In genomic region chr14:79730911-79731310, GRCh38 we compare ENCODE assay signal across 18 cellular contexts.
DNase-seq lines count a peak whose midpoint lies in the region; ATAC-seq, FAIRE-seq and TF ChIP-seq lines count a peak whose summit lies in the region.
"Had no signal": no experiment of that assay in that cellular context is flagged by ENCODE, and none has a peak within 500 bp of the region (broad histone marks: within the 10 kb centered on the region; RNA-seq: fewer than 3 reads in every experiment).

No MANE protein-coding gene starts in this region.

- no peak overlapping the region for H3K4me3 ChIP-seq in AG09309 (ENCODE audit: control insufficient read depth, low read depth, low read length)
- H3K4me3 ChIP-seq in Jurkat, Clone E6-1 (ENCODE audit: low read length) = no peak overlapping the region
- no peak overlapping the region for H3K4me3 ChIP-seq in astrocyte (ENCODE audit: insufficient read depth, low read depth, low read length)
- no peak overlapping the region for H3K4me3 ChIP-seq in mesenchymal stem cell (ENCODE audit: insufficient read depth in 1 of 2, low read depth in 1 of 2, low read length in 2 of 2)
- H3K4me3 ChIP-seq: psoas muscle had no signal

- TF ChIP-seq CTCF in AG09309 (IDR thresholded peaks at IDR 0.05; ENCODE audit: control insufficient read depth, insufficient read depth, low read depth, low read length, missing control alignments) = no peak
- TF ChIP-seq CTCF in astrocyte (IDR thresholded peaks at IDR 0.05; ENCODE audit: insufficient read depth, low read depth, low read length) = no peak

- FAIRE-seq in astrocyte (lab: Jason Lieb, UNC) = no peak
- FAIRE-seq in HTR-8/SVneo (lab: Jason Lieb, UNC) = no peak
- FAIRE-seq: H1 had no signal

- H2AFZ ChIP-seq in astrocyte (ENCODE audit: low read depth, low read length) (no peak overlapping the region), mesenchymal stem cell (ENCODE audit: low read depth, low read length) (no peak overlapping the region)

- H3K27ac Mint-ChIP-seq in astrocyte (ENCODE audit: unreplicated experiment) = no peak overlapping the region
- H3K27ac Mint-ChIP-seq: activated CD4-positive, alpha-beta T cell treated with anti-CD3 and anti-CD28 coated beads for 36 hours; CD14-positive monocyte; effector memory CD8-positive, alpha-beta T cell; nephron progenitor cell had no signal

- no peak overlapping the region for H2BK15ac ChIP-seq in mesenchymal stem cell (ENCODE audit: low read depth, poor library complexity, severe bottlenecking)

- H3K14ac ChIP-seq in mesenchymal stem cell (ENCODE audit: low read length in 2 of 2) = no peak overlapping the region

- no peaks in the 10 kb centered on the region for H3K36me3 Mint-ChIP-seq in astrocyte (ENCODE audit: low read depth, unreplicated experiment)
- H3K36me3 Mint-ChIP-seq: CD14-positive monocyte had no signal

- H3K23ac ChIP-seq in mesenchymal stem cell (ENCODE audit: low read length in 2 of 2) = no peak overlapping the region

- no peak overlapping the region for H3K27ac ChIP-seq in astrocyte (ENCODE audit: low read depth, low read length)
- H3K27ac ChIP-seq in mesenchymal stem cell (ENCODE audit: low read length, poor library complexity, severe bottlenecking) = no peak overlapping the region
- no peak overlapping the region for H3K27ac ChIP-seq in caudate nucleus (ENCODE audit: low read depth, low read length)
- H3K27ac ChIP-seq: psoas muscle had no signal

- H2AK5ac ChIP-seq in mesenchymal stem cell (ENCODE audit: low read length, severe bottlenecking) = no peak overlapping the region

- 79% methylated on average over 4 of the region's 5 CpGs for WGBS in mesenchymal stem cell

- ATAC-seq in GM21515 (IDR thresholded peaks at IDR 0.05; ENCODE audit: unreplicated experiment) = no peak
- ATAC-seq: activated CD4-positive, alpha-beta T cell treated with anti-CD3 and anti-CD28 coated beads for 36 hours; effector memory CD8-positive, alpha-beta T cell; psoas muscle had no signal

- no peak overlapping the region for H2BK12ac ChIP-seq in mesenchymal stem cell (ENCODE audit: low read length in 2 of 2)

- H3K36me3 ChIP-seq in astrocyte (ENCODE audit: insufficient read depth, low read length) (no peaks in the 10 kb centered on the region), mesenchymal stem cell (ENCODE audit: control insufficient read depth in 1 of 2, insufficient read depth in 2 of 2, low read depth in 1 of 2, low read length in 2 of 2) (no peaks in the 10 kb centered on the region)

- no peaks in the 10 kb centered on the region for H4K20me1 ChIP-seq in astrocyte (ENCODE audit: insufficient read depth, low read length)

- no peaks in the 10 kb centered on the region for H3K79me1 ChIP-seq in mesenchymal stem cell (replicated peaks; ENCODE audit: low read length, poor library complexity, severe bottlenecking)

- no peaks in the 10 kb centered on the region for H3K27me3 Mint-ChIP-seq in astrocyte (ENCODE audit: low read depth, unreplicated experiment)
- H3K27me3 Mint-ChIP-seq: effector memory CD8-positive, alpha-beta T cell had no signal

- H3K4me3 Mint-ChIP-seq in astrocyte (ENCODE audit: unreplicated experiment) = no peak overlapping the region
- H3K4me3 Mint-ChIP-seq: activated CD4-positive, alpha-beta T cell treated with anti-CD3 and anti-CD28 coated beads for 36 hours; CD14-positive monocyte; effector memory CD8-positive, alpha-beta T cell; nephron progenitor cell had no signal

- H3K4ac ChIP-seq in mesenchymal stem cell (ENCODE audit: low read depth in 1 of 2, low read length in 2 of 2) = no peak overlapping the region

- H2BK5ac ChIP-seq in mesenchymal stem cell (ENCODE audit: low read depth, low read length, poor library complexity, severe bottlenecking) = peak overlapping the region; percentile 31

- H3K9ac ChIP-seq in astrocyte (ENCODE audit: low read length) (no peak overlapping the region), mesenchymal stem cell (ENCODE audit: low read length) (no peak overlapping the region)

- H3K27me3 ChIP-seq in astrocyte (ENCODE audit: insufficient read depth, low read length) (no peaks in the 10 kb centered on the region), mesenchymal stem cell (ENCODE audit: control insufficient read depth in 1 of 2, insufficient read depth in 1 of 2, low read length in 2 of 2) (no peaks in the 10 kb centered on the region)

- H3K18ac ChIP-seq in mesenchymal stem cell (ENCODE audit: low read depth in 1 of 2, low read length in 2 of 2) = no peak overlapping the region

- H3K4me2 ChIP-seq in astrocyte (ENCODE audit: low read length) = peak overlapping the region; percentile 4
- no peak overlapping the region for H3K4me2 ChIP-seq in mesenchymal stem cell (ENCODE audit: low read length, poor library complexity, severe bottlenecking)

- H3K79me2 ChIP-seq in astrocyte (ENCODE audit: insufficient read depth, low read length) = no peaks in the 10 kb centered on the region

- H3K4me1 Mint-ChIP-seq in astrocyte (ENCODE audit: low read depth, unreplicated experiment) = peaks cover 9% of the 10 kb centered on the region
- H3K4me1 Mint-ChIP-seq: activated CD4-positive, alpha-beta T cell treated with anti-CD3 and anti-CD28 coated beads for 36 hours; CD14-positive monocyte had no signal

- no peak overlapping the region for H4K8ac ChIP-seq in mesenchymal stem cell (ENCODE audit: low read length)

- DNase-seq in AG09309 (ENCODE audit: low read depth) = peak; percentile 13
- peak; percentile 48 for DNase-seq in Jurkat, Clone E6-1 (ENCODE audit: low read depth, low spot score)
- DNase-seq in astrocyte (ENCODE audit: low read depth) = peak; percentile 81
- no peak for DNase-seq in mesenchymal stem cell
- no peak for DNase-seq in HTR-8/SVneo (ENCODE audit: insufficient read length, low spot score)
- DNase-seq in caudate nucleus (lab: John Stamatoyannopoulos, UW) = no peak
- DNase-seq in AG08396 (ENCODE audit: low spot score) = no peak
- DNase-seq: activated CD4-positive, alpha-beta T cell treated with anti-CD3 and anti-CD28 coated beads for 36 hours; activated effector memory CD4-positive, alpha-beta T cell treated with Interleukin-2 at 50 U/mL for 16 hours; effector memory CD8-positive, alpha-beta T cell; hypothalamus; NCI-H1436 treated with DMSO at 0.1 percent for 48 hours; NCI-H345; nephron progenitor cell; psoas muscle had no signal

- no peak overlapping the region for H4K91ac ChIP-seq in mesenchymal stem cell (ENCODE audit: low read length)

- peaks cover 5% of the 10 kb centered on the region for H3K9me3 Mint-ChIP-seq in astrocyte (ENCODE audit: unreplicated experiment)

- H3K9me3 ChIP-seq in astrocyte (ENCODE audit: insufficient read depth, low read depth, low read length) (no peaks in the 10 kb centered on the region), mesenchymal stem cell (ENCODE audit: control insufficient read depth, low read length) (peaks cover 7% of the 10 kb centered on the region)
- H3K9me3 ChIP-seq: psoas muscle had no signal

- H3K4me1 ChIP-seq in astrocyte (ENCODE audit: insufficient read depth, low read length) (peaks cover 3% of the 10 kb centered on the region), mesenchymal stem cell (ENCODE audit: control insufficient read depth, insufficient read depth, low read depth, low read length) (no peaks in the 10 kb centered on the region)
- H3K4me1 ChIP-seq: psoas muscle had no signal

- no peak overlapping the region for H2BK120ac ChIP-seq in mesenchymal stem cell (ENCODE audit: low read depth, low read length)

Comparison
In these comparisons a context has a peak if more than half of its experiments do, and no peak if none do; other contexts are left out.
1. DNase-seq: peak in AG09309 (single experiment), Jurkat, Clone E6-1 (single experiment) and astrocyte (single experiment); none in mesenchymal stem cell (single experiment), HTR-8/SVneo (single experiment), caudate nucleus (0 of 61) and AG08396 (single experiment).